ENCODE assay signal across 1 cellular context in the genomic region with DNA sequence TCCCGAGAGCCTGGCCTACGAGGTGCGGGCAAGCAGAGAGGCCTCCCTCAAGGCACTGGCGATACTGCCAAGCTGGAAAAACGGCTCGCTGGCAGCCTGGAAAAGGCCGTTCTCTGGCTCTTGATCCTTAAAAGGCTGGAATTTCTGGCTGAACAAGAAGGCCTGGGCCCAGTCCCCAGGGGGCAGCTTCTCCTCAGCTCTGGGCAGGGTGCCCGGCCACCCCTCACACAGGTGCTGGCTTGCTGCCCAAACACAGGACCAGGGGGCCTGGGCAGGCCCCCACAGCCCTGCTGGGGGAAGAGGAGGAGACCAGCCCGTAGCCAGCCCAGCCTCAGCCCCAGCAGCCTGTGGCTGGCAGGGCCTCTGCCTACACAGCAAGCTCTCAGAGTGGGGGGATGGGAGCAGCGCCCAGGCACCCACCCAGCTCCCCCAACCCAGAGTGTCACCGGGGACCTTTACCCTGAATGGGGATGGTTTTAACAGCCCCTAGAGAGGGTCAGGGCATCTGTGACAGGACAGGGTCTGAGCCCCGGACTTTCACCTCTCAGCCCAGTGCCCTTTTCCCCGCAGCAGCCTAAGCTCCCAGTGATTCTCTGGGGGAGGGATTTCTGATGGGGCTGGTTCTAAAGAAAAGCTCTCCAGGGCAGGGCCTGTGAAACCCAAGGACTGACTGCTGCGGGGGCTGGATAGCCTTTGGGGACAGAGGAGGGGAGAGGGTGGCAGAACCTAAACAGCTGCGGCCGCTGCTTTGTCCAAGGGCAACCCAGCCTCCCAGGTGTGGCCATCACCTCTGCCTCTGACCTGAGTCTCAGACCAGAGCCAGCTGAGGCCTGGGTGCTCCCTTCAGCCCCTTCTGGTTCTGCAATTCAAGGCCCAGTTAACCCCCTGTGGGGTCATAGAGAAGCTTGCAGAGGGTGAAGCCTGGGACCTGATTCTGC.
TF ChIP-seq lines count a peak whose summit lies in the region.

No MANE protein-coding gene starts in this region.

TF ChIP-seq in HepG2, 621 proteins besides CTCF, POLR2A, EP300 and RAD21 (continues in another document):
- TF ChIP-seq, protein P1, sequence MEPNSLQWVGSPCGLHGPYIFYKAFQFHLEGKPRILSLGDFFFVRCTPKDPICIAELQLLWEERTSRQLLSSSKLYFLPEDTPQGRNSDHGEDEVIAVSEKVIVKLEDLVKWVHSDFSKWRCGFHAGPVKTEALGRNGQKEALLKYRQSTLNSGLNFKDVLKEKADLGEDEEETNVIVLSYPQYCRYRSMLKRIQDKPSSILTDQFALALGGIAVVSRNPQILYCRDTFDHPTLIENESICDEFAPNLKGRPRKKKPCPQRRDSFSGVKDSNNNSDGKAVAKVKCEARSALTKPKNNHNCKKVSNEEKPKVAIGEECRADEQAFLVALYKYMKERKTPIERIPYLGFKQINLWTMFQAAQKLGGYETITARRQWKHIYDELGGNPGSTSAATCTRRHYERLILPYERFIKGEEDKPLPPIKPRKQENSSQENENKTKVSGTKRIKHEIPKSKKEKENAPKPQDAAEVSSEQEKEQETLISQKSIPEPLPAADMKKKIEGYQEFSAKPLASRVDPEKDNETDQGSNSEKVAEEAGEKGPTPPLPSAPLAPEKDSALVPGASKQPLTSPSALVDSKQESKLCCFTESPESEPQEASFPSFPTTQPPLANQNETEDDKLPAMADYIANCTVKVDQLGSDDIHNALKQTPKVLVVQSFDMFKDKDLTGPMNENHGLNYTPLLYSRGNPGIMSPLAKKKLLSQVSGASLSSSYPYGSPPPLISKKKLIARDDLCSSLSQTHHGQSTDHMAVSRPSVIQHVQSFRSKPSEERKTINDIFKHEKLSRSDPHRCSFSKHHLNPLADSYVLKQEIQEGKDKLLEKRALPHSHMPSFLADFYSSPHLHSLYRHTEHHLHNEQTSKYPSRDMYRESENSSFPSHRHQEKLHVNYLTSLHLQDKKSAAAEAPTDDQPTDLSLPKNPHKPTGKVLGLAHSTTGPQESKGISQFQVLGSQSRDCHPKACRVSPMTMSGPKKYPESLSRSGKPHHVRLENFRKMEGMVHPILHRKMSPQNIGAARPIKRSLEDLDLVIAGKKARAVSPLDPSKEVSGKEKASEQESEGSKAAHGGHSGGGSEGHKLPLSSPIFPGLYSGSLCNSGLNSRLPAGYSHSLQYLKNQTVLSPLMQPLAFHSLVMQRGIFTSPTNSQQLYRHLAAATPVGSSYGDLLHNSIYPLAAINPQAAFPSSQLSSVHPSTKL (CRISPR knock-in tag; IDR thresholded peaks at IDR 0.05) = peak; percentile 65
- TF ChIP-seq, protein P2, sequence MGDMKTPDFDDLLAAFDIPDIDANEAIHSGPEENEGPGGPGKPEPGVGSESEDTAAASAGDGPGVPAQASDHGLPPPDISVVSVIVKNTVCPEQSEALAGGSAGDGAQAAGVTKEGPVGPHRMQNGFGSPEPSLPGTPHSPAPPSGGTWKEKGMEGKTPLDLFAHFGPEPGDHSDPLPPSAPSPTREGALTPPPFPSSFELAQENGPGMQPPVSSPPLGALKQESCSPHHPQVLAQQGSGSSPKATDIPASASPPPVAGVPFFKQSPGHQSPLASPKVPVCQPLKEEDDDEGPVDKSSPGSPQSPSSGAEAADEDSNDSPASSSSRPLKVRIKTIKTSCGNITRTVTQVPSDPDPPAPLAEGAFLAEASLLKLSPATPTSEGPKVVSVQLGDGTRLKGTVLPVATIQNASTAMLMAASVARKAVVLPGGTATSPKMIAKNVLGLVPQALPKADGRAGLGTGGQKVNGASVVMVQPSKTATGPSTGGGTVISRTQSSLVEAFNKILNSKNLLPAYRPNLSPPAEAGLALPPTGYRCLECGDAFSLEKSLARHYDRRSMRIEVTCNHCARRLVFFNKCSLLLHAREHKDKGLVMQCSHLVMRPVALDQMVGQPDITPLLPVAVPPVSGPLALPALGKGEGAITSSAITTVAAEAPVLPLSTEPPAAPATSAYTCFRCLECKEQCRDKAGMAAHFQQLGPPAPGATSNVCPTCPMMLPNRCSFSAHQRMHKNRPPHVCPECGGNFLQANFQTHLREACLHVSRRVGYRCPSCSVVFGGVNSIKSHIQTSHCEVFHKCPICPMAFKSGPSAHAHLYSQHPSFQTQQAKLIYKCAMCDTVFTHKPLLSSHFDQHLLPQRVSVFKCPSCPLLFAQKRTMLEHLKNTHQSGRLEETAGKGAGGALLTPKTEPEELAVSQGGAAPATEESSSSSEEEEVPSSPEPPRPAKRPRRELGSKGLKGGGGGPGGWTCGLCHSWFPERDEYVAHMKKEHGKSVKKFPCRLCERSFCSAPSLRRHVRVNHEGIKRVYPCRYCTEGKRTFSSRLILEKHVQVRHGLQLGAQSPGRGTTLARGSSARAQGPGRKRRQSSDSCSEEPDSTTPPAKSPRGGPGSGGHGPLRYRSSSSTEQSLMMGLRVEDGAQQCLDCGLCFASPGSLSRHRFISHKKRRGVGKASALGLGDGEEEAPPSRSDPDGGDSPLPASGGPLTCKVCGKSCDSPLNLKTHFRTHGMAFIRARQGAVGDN (CRISPR knock-in tag; IDR thresholded peaks at IDR 0.05) = peak; percentile 91
- TF ChIP-seq, protein P3, sequence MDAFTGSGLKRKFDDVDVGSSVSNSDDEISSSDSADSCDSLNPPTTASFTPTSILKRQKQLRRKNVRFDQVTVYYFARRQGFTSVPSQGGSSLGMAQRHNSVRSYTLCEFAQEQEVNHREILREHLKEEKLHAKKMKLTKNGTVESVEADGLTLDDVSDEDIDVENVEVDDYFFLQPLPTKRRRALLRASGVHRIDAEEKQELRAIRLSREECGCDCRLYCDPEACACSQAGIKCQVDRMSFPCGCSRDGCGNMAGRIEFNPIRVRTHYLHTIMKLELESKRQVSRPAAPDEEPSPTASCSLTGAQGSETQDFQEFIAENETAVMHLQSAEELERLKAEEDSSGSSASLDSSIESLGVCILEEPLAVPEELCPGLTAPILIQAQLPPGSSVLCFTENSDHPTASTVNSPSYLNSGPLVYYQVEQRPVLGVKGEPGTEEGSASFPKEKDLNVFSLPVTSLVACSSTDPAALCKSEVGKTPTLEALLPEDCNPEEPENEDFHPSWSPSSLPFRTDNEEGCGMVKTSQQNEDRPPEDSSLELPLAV (CRISPR knock-in tag; conservative IDR thresholded peaks at IDR 0.05; ENCODE audit: low read depth) = no peak
- TF ChIP-seq ZNF562 (CRISPR knock-in tag; IDR thresholded peaks at IDR 0.05; ENCODE audit: borderline replicate concordance) (no peak), ZNF703 (CRISPR knock-in tag; IDR thresholded peaks at IDR 0.05; ENCODE audit: borderline replicate concordance) (peak; percentile 29; the same call in 1 of the 2 replicates), GTF3A (CRISPR knock-in tag; conservative IDR thresholded peaks at IDR 0.05) (no peak), ZFP1 (CRISPR knock-in tag; IDR thresholded peaks at IDR 0.05) (0 out of 2 replicates have a peak, but pooled peaks have one; percentile 50), ZNF746 (CRISPR knock-in tag; IDR thresholded peaks at IDR 0.05) (peak; percentile 25; the same call in 1 of the 2 replicates), MEF2D (CRISPR knock-in tag; IDR thresholded peaks at IDR 0.05) (no peak), KDM5B (CRISPR knock-in tag; IDR thresholded peaks at IDR 0.05; ENCODE audit: borderline replicate concordance) (peak; percentile 83; the same call in 1 of the 2 replicates), ZNF225 (CRISPR knock-in tag; IDR thresholded peaks at IDR 0.05) (peak; percentile 92), ZNF547 (CRISPR knock-in tag; IDR thresholded peaks at IDR 0.05) (0 out of 2 replicates have a peak, but pooled peaks have one; percentile 26), ZBTB8A (CRISPR knock-in tag; IDR thresholded peaks at IDR 0.05; ENCODE audit: borderline replicate concordance, low read depth) (peak; percentile 82; the same call in 1 of the 2 replicates), POLR2G (IDR thresholded peaks at IDR 0.05; ENCODE audit: low read depth, low read length) (peak; percentile 80), NBN (conservative IDR thresholded peaks at IDR 0.05) (no peak), ISL2 (CRISPR knock-in tag; IDR thresholded peaks at IDR 0.05) (peak; percentile 71), ZNF121 (CRISPR knock-in tag; IDR thresholded peaks at IDR 0.05) (0 out of 2 replicates have a peak, but pooled peaks have one; percentile 17), ZNF350 (CRISPR knock-in tag; IDR thresholded peaks at IDR 0.05; ENCODE audit: borderline replicate concordance, low read depth) (0 out of 2 replicates have a peak, but pooled peaks have one; percentile 28), PITX1 (CRISPR knock-in tag; IDR thresholded peaks at IDR 0.05) (peak; percentile 85), HIVEP1 (CRISPR knock-in tag; IDR thresholded peaks at IDR 0.05) (0 out of 2 replicates have a peak, but pooled peaks have one; percentile 19)
- TF ChIP-seq, protein P4, sequence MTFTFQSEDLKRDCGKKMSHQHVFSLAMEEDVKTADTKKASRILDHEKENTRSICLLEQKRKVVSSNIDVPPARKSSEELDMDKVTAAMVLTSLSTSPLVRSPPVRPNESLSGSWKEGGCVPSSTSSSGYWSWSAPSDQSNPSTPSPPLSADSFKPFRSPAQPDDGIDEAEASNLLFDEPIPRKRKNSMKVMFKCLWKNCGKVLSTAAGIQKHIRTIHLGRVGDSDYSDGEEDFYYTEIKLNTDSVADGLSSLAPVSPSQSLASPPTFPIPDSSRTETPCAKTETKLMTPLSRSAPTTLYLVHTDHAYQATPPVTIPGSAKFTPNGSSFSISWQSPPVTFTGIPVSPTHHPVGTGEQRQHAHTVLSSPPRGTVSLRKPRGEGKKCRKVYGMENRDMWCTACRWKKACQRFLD (CRISPR knock-in tag; IDR thresholded peaks at IDR 0.05; ENCODE audit: borderline replicate concordance) = peak; percentile 17
- TF ChIP-seq, protein P5, sequence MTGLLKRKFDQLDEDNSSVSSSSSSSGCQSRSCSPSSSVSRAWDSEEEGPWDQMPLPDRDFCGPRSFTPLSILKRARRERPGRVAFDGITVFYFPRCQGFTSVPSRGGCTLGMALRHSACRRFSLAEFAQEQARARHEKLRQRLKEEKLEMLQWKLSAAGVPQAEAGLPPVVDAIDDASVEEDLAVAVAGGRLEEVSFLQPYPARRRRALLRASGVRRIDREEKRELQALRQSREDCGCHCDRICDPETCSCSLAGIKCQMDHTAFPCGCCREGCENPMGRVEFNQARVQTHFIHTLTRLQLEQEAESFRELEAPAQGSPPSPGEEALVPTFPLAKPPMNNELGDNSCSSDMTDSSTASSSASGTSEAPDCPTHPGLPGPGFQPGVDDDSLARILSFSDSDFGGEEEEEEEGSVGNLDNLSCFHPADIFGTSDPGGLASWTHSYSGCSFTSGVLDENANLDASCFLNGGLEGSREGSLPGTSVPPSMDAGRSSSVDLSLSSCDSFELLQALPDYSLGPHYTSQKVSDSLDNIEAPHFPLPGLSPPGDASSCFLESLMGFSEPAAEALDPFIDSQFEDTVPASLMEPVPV (CRISPR knock-in tag; IDR thresholded peaks at IDR 0.05) = peak; percentile 33
- TF ChIP-seq, protein P6, sequence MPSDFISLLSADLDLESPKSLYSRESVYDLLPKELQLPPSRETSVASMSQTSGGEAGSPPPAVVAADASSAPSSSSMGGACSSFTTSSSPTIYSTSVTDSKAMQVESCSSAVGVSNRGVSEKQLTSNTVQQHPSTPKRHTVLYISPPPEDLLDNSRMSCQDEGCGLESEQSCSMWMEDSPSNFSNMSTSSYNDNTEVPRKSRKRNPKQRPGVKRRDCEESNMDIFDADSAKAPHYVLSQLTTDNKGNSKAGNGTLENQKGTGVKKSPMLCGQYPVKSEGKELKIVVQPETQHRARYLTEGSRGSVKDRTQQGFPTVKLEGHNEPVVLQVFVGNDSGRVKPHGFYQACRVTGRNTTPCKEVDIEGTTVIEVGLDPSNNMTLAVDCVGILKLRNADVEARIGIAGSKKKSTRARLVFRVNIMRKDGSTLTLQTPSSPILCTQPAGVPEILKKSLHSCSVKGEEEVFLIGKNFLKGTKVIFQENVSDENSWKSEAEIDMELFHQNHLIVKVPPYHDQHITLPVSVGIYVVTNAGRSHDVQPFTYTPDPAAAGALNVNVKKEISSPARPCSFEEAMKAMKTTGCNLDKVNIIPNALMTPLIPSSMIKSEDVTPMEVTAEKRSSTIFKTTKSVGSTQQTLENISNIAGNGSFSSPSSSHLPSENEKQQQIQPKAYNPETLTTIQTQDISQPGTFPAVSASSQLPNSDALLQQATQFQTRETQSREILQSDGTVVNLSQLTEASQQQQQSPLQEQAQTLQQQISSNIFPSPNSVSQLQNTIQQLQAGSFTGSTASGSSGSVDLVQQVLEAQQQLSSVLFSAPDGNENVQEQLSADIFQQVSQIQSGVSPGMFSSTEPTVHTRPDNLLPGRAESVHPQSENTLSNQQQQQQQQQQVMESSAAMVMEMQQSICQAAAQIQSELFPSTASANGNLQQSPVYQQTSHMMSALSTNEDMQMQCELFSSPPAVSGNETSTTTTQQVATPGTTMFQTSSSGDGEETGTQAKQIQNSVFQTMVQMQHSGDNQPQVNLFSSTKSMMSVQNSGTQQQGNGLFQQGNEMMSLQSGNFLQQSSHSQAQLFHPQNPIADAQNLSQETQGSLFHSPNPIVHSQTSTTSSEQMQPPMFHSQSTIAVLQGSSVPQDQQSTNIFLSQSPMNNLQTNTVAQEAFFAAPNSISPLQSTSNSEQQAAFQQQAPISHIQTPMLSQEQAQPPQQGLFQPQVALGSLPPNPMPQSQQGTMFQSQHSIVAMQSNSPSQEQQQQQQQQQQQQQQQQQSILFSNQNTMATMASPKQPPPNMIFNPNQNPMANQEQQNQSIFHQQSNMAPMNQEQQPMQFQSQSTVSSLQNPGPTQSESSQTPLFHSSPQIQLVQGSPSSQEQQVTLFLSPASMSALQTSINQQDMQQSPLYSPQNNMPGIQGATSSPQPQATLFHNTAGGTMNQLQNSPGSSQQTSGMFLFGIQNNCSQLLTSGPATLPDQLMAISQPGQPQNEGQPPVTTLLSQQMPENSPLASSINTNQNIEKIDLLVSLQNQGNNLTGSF (CRISPR knock-in tag; IDR thresholded peaks at IDR 0.05) = peak; percentile 55; the same call in 1 of the 2 replicates
- TF ChIP-seq, protein P7, sequence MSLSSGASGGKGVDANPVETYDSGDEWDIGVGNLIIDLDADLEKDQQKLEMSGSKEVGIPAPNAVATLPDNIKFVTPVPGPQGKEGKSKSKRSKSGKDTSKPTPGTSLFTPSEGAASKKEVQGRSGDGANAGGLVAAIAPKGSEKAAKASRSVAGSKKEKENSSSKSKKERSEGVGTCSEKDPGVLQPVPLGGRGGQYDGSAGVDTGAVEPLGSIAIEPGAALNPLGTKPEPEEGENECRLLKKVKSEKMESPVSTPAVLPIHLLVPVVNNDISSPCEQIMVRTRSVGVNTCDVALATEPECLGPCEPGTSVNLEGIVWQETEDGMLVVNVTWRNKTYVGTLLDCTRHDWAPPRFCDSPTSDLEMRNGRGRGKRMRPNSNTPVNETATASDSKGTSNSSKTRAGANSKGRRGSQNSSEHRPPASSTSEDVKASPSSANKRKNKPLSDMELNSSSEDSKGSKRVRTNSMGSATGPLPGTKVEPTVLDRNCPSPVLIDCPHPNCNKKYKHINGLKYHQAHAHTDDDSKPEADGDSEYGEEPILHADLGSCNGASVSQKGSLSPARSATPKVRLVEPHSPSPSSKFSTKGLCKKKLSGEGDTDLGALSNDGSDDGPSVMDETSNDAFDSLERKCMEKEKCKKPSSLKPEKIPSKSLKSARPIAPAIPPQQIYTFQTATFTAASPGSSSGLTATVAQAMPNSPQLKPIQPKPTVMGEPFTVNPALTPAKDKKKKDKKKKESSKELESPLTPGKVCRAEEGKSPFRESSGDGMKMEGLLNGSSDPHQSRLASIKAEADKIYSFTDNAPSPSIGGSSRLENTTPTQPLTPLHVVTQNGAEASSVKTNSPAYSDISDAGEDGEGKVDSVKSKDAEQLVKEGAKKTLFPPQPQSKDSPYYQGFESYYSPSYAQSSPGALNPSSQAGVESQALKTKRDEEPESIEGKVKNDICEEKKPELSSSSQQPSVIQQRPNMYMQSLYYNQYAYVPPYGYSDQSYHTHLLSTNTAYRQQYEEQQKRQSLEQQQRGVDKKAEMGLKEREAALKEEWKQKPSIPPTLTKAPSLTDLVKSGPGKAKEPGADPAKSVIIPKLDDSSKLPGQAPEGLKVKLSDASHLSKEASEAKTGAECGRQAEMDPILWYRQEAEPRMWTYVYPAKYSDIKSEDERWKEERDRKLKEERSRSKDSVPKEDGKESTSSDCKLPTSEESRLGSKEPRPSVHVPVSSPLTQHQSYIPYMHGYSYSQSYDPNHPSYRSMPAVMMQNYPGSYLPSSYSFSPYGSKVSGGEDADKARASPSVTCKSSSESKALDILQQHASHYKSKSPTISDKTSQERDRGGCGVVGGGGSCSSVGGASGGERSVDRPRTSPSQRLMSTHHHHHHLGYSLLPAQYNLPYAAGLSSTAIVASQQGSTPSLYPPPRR (CRISPR knock-in tag; IDR thresholded peaks at IDR 0.05; ENCODE audit: borderline replicate concordance) = peak; percentile 38; the same call in 1 of the 2 replicates
